Comparison of ENCODE assay signal across 1 cellular context in genomic region chr6:52881996-52882841, GRCh38.
TF ChIP-seq lines count a peak whose summit lies in the region.

No MANE protein-coding gene starts in this region.

TF ChIP-seq in HepG2, 621 proteins besides CTCF, POLR2A, EP300 and RAD21 (continued from another document and continues in another):
- TF ChIP-seq STAT6 (CRISPR knock-in tag; IDR thresholded peaks at IDR 0.05; ENCODE audit: borderline replicate concordance), result no peak
- no peak for TF ChIP-seq KLF9 (CRISPR knock-in tag; IDR thresholded peaks at IDR 0.05; ENCODE audit: low read depth)
- no peak for TF ChIP-seq NFYC (CRISPR knock-in tag; IDR thresholded peaks at IDR 0.05)
- no peak for TF ChIP-seq CREB1 (IDR thresholded peaks at IDR 0.05)
- no peak; the same call in 1 of the 2 replicates for TF ChIP-seq CREB1 (CRISPR knock-in tag; IDR thresholded peaks at IDR 0.05)
- TF ChIP-seq TARDBP (CRISPR knock-in tag; IDR thresholded peaks at IDR 0.05), result no peak
- TF ChIP-seq ATF6 (CRISPR knock-in tag; conservative IDR thresholded peaks at IDR 0.05), result no peak
- TF ChIP-seq PAX8 (CRISPR knock-in tag; IDR thresholded peaks at IDR 0.05; ENCODE audit: borderline replicate concordance), result no peak
- no peak for TF ChIP-seq FOXA1 (IDR thresholded peaks at IDR 0.05)
- TF ChIP-seq FOXA1 (CRISPR knock-in tag; IDR thresholded peaks at IDR 0.05), result no peak
- TF ChIP-seq SP1 (IDR thresholded peaks at IDR 0.05), result no peak
- TF ChIP-seq SP1 (CRISPR knock-in tag; IDR thresholded peaks at IDR 0.05), result no peak
- TF ChIP-seq ZNF766 (CRISPR knock-in tag; IDR thresholded peaks at IDR 0.05; ENCODE audit: borderline replicate concordance), result 0 out of 2 replicates have a peak, but pooled peaks have one; percentile 24
- TF ChIP-seq, protein P1, sequence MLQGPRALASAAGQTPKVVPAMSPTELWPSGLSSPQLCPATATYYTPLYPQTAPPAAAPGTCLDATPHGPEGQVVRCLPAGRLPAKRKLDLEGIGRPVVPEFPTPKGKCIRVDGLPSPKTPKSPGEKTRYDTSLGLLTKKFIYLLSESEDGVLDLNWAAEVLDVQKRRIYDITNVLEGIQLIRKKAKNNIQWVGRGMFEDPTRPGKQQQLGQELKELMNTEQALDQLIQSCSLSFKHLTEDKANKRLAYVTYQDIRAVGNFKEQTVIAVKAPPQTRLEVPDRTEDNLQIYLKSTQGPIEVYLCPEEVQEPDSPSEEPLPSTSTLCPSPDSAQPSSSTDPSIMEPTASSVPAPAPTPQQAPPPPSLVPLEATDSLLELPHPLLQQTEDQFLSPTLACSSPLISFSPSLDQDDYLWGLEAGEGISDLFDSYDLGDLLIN (CRISPR knock-in tag; IDR thresholded peaks at IDR 0.05; ENCODE audit: borderline replicate concordance), result no peak
- no peak for TF ChIP-seq ZSCAN22 (CRISPR knock-in tag; IDR thresholded peaks at IDR 0.05)
- TF ChIP-seq, protein P2, sequence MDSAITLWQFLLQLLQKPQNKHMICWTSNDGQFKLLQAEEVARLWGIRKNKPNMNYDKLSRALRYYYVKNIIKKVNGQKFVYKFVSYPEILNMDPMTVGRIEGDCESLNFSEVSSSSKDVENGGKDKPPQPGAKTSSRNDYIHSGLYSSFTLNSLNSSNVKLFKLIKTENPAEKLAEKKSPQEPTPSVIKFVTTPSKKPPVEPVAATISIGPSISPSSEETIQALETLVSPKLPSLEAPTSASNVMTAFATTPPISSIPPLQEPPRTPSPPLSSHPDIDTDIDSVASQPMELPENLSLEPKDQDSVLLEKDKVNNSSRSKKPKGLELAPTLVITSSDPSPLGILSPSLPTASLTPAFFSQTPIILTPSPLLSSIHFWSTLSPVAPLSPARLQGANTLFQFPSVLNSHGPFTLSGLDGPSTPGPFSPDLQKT (CRISPR knock-in tag; IDR thresholded peaks at IDR 0.05; ENCODE audit: borderline replicate concordance), result no peak
- TF ChIP-seq ZNF629 (CRISPR knock-in tag; conservative IDR thresholded peaks at IDR 0.05), result no peak
- no peak for TF ChIP-seq ZMAT3 (CRISPR knock-in tag; conservative IDR thresholded peaks at IDR 0.05)
- no peak for TF ChIP-seq ZNF335 (CRISPR knock-in tag; IDR thresholded peaks at IDR 0.05)
- no peak for TF ChIP-seq KLF12 (CRISPR knock-in tag; IDR thresholded peaks at IDR 0.05; ENCODE audit: borderline replicate concordance)
- TF ChIP-seq ZFY (CRISPR knock-in tag; IDR thresholded peaks at IDR 0.05), result no peak
- TF ChIP-seq SMYD3 (CRISPR knock-in tag; IDR thresholded peaks at IDR 0.05), result no peak
- TF ChIP-seq ZNF703 (CRISPR knock-in tag; IDR thresholded peaks at IDR 0.05; ENCODE audit: borderline replicate concordance), result no peak
- no peak for TF ChIP-seq NAIF1 (CRISPR knock-in tag; IDR thresholded peaks at IDR 0.05; ENCODE audit: borderline replicate concordance)
- TF ChIP-seq GPBP1L1 (CRISPR knock-in tag; IDR thresholded peaks at IDR 0.05), result no peak
- no peak for TF ChIP-seq MYNN (CRISPR knock-in tag; IDR thresholded peaks at IDR 0.05; ENCODE audit: low read depth)
- TF ChIP-seq, protein P3, sequence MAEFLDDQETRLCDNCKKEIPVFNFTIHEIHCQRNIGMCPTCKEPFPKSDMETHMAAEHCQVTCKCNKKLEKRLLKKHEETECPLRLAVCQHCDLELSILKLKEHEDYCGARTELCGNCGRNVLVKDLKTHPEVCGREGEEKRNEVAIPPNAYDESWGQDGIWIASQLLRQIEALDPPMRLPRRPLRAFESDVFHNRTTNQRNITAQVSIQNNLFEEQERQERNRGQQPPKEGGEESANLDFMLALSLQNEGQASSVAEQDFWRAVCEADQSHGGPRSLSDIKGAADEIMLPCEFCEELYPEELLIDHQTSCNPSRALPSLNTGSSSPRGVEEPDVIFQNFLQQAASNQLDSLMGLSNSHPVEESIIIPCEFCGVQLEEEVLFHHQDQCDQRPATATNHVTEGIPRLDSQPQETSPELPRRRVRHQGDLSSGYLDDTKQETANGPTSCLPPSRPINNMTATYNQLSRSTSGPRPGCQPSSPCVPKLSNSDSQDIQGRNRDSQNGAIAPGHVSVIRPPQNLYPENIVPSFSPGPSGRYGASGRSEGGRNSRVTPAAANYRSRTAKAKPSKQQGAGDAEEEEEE (CRISPR knock-in tag; IDR thresholded peaks at IDR 0.05; ENCODE audit: borderline replicate concordance), result no peak
- TF ChIP-seq GTF3A (CRISPR knock-in tag; conservative IDR thresholded peaks at IDR 0.05), result no peak
- 0 out of 2 replicates have a peak, but pooled peaks have one; percentile 27 for TF ChIP-seq ELF1 (CRISPR knock-in tag; IDR thresholded peaks at IDR 0.05)
- TF ChIP-seq HNRNPK (IDR thresholded peaks at IDR 0.05; ENCODE audit: low read depth, low read length, poor library complexity, severe bottlenecking), result no peak
- TF ChIP-seq ZNF333 (CRISPR knock-in tag; IDR thresholded peaks at IDR 0.05; ENCODE audit: borderline replicate concordance), result no peak
- no peak for TF ChIP-seq ATAD3A (CRISPR knock-in tag; IDR thresholded peaks at IDR 0.05)
- TF ChIP-seq, protein P4, sequence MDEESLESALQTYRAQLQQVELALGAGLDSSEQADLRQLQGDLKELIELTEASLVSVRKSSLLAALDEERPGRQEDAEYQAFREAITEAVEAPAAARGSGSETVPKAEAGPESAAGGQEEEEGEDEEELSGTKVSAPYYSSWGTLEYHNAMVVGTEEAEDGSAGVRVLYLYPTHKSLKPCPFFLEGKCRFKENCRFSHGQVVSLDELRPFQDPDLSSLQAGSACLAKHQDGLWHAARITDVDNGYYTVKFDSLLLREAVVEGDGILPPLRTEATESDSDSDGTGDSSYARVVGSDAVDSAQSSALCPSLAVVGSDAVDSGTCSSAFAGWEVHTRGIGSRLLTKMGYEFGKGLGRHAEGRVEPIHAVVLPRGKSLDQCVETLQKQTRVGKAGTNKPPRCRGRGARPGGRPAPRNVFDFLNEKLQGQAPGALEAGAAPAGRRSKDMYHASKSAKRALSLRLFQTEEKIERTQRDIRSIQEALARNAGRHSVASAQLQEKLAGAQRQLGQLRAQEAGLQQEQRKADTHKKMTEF (CRISPR knock-in tag; IDR thresholded peaks at IDR 0.05), result peak; percentile 38; the same call in 1 of the 2 replicates
- TF ChIP-seq, protein P5, sequence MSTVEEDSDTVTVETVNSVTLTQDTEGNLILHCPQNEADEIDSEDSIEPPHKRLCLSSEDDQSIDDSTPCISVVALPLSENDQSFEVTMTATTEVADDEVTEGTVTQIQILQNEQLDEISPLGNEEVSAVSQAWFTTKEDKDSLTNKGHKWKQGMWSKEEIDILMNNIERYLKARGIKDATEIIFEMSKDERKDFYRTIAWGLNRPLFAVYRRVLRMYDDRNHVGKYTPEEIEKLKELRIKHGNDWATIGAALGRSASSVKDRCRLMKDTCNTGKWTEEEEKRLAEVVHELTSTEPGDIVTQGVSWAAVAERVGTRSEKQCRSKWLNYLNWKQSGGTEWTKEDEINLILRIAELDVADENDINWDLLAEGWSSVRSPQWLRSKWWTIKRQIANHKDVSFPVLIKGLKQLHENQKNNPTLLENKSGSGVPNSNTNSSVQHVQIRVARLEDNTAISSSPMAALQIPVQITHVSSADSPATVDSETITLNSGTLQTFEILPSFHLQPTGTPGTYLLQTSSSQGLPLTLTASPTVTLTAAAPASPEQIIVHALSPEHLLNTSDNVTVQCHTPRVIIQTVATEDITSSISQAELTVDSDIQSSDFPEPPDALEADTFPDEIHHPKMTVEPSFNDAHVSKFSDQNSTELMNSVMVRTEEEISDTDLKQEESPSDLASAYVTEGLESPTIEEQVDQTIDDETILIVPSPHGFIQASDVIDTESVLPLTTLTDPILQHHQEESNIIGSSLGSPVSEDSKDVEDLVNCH (CRISPR knock-in tag; IDR thresholded peaks at IDR 0.05), result no peak
- TF ChIP-seq ZNF670 (CRISPR knock-in tag; IDR thresholded peaks at IDR 0.05; ENCODE audit: borderline replicate concordance), result no peak
- no peak for TF ChIP-seq HMG20B (CRISPR knock-in tag; conservative IDR thresholded peaks at IDR 0.05)
- TF ChIP-seq FOXK1 (CRISPR knock-in tag; IDR thresholded peaks at IDR 0.05; ENCODE audit: borderline replicate concordance, low read depth), result peak; percentile 46; the same call in 1 of the 2 replicates
- no peak for TF ChIP-seq HNF4A (CRISPR knock-in tag; IDR thresholded peaks at IDR 0.05)
- no peak for TF ChIP-seq PTBP1 (IDR thresholded peaks at IDR 0.05; ENCODE audit: low read depth, low read length, poor library complexity, severe bottlenecking)
- no peak for TF ChIP-seq NFKBIZ (CRISPR knock-in tag; IDR thresholded peaks at IDR 0.05)
- TF ChIP-seq ZNF879 (CRISPR knock-in tag; IDR thresholded peaks at IDR 0.05), result no peak
- TF ChIP-seq, protein P6, sequence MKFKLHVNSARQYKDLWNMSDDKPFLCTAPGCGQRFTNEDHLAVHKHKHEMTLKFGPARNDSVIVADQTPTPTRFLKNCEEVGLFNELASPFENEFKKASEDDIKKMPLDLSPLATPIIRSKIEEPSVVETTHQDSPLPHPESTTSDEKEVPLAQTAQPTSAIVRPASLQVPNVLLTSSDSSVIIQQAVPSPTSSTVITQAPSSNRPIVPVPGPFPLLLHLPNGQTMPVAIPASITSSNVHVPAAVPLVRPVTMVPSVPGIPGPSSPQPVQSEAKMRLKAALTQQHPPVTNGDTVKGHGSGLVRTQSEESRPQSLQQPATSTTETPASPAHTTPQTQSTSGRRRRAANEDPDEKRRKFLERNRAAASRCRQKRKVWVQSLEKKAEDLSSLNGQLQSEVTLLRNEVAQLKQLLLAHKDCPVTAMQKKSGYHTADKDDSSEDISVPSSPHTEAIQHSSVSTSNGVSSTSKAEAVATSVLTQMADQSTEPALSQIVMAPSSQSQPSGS (CRISPR knock-in tag; IDR thresholded peaks at IDR 0.05), result no peak
- no peak for TF ChIP-seq ZNF572 (CRISPR knock-in tag; IDR thresholded peaks at IDR 0.05)
- TF ChIP-seq, protein P7, sequence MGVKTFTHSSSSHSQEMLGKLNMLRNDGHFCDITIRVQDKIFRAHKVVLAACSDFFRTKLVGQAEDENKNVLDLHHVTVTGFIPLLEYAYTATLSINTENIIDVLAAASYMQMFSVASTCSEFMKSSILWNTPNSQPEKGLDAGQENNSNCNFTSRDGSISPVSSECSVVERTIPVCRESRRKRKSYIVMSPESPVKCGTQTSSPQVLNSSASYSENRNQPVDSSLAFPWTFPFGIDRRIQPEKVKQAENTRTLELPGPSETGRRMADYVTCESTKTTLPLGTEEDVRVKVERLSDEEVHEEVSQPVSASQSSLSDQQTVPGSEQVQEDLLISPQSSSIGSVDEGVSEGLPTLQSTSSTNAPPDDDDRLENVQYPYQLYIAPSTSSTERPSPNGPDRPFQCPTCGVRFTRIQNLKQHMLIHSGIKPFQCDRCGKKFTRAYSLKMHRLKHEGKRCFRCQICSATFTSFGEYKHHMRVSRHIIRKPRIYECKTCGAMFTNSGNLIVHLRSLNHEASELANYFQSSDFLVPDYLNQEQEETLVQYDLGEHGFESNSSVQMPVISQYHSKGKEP (CRISPR knock-in tag; IDR thresholded peaks at IDR 0.05), result no peak
- TF ChIP-seq ARHGAP35 (CRISPR knock-in tag; IDR thresholded peaks at IDR 0.05; ENCODE audit: borderline replicate concordance), result no peak
- no peak for TF ChIP-seq ZNF530 (CRISPR knock-in tag; IDR thresholded peaks at IDR 0.05; ENCODE audit: low read depth)
- no peak for TF ChIP-seq HNF4G (IDR thresholded peaks at IDR 0.05; ENCODE audit: borderline replicate concordance, low read depth, low read length)
- 0 out of 2 replicates have a peak, but pooled peaks have one; percentile 47 for TF ChIP-seq HNF4G (CRISPR knock-in tag; IDR thresholded peaks at IDR 0.05; ENCODE audit: borderline replicate concordance, low read depth)
